In the genomic region with DNA sequence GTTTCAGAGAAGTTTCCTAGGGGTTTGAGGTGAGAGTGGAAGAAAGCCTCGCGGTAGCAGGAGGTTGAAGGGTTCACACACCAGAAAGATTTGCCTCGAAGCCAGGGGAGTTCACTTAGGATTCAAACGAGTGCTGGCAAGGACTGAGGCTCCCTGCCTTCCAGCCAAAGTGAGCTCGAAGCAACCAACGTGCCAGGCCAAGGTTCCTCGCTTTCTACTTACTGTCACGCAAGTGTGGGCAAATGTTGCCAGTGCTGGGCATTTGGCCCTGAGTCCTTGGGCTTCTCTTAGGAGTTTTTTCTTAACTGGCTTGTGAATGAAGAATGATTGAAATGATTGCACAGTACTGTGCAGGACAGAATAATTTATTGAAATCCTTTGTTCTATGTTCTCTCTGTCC, we compare ENCODE assay signal across 1 cellular context.
TF ChIP-seq lines count a peak whose summit lies in the region.

No MANE protein-coding gene starts in this region.

TF ChIP-seq in HepG2, 621 proteins besides CTCF, POLR2A, EP300 and RAD21:
- TF ChIP-seq, protein P1, sequence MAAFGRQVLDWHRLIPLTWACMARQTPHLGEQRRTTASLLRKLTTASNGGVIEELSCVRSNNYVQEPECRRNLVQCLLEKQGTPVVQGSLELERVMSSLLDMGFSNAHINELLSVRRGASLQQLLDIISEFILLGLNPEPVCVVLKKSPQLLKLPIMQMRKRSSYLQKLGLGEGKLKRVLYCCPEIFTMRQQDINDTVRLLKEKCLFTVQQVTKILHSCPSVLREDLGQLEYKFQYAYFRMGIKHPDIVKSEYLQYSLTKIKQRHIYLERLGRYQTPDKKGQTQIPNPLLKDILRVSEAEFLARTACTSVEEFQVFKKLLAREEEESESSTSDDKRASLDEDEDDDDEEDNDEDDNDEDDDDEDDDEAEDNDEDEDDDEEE (CRISPR knock-in tag; IDR thresholded peaks at IDR 0.05): 0 out of 2 replicates have a peak, but pooled peaks have one; percentile 49
- TF ChIP-seq RARA (CRISPR knock-in tag; IDR thresholded peaks at IDR 0.05): no peak
